ENCODE assay signal across 7 cellular contexts in the genomic region with DNA sequence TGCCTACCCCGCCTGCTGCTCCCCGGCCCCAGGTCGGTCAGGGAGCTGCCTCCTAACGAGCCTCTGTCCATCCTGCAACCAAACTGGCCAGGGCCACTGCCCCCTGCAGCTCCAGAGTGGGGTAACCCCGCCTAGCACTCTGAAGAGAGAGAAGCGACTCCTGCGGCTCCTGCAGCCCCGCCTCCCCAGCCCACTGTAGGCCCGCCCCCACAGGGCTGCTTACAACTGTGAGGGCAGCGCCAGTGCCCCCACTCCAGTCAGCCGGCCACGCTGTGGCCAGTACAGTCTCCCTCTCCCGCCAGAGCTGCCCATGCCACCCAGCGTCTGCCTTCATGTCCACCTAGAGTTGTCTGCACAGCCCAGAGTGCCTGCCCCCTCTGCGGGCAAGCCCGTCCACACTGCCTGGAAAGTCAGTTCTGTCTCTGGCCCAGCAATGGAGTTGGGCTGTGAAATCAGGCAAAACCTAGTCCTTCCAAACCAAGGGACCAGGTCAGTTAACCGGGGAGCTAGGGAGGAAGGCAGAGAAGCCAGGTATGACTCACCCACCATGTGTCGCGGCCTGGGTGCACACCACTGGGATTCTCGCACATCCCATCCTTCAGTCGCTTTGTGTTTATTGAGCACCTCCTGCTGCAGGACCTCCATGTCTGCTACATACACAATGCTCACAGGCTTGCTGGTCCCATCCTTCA. TPM values are rescaled to one million over a fixed set of nuclear protein-coding genes. Genes with fewer than 3 reads are reported as not detected.
DNase-seq lines count a peak whose midpoint lies in the region; ATAC-seq and TF ChIP-seq lines count a peak whose summit lies in the region.

No MANE protein-coding gene starts in this region.

- peak; percentile 35 for TF ChIP-seq CTCF in osteoblast (IDR thresholded peaks at IDR 0.05; ENCODE audit: extremely low read depth, low read depth, low read length)

- H3K27ac ChIP-seq in osteoblast (ENCODE audit: low read depth, low read length): peak overlapping the region; percentile 85

- no peaks in the 10 kb centered on the region for H3K9me3 ChIP-seq in osteoblast (ENCODE audit: low read depth, low read length)

- ATAC-seq in HG03139 (IDR thresholded peaks at IDR 0.05; ENCODE audit: unreplicated experiment) (no peak), HG03039 (IDR thresholded peaks at IDR 0.05; ENCODE audit: unreplicated experiment) (no peak)

- H3K36me3 ChIP-seq in H7 (replicated peaks; ENCODE audit: control insufficient read depth, insufficient read depth, low read length): no peaks in the 10 kb centered on the region; the same call in 1 of the 2 replicates
- no peaks in the 10 kb centered on the region for H3K36me3 ChIP-seq in osteoblast (ENCODE audit: insufficient read depth, low read length)

- H4K20me1 ChIP-seq in osteoblast (ENCODE audit: insufficient read depth, low read length): peaks cover 4% of the 10 kb centered on the region

- peaks cover 78% of the 10 kb centered on the region for H3K4me1 ChIP-seq in osteoblast (ENCODE audit: insufficient read depth, low read length)

- H3K4me3 ChIP-seq in H7 (ENCODE audit: insufficient read depth, low read depth, low read length): no peak overlapping the region
- peak overlapping the region; percentile 67 for H3K4me3 ChIP-seq in osteoblast (ENCODE audit: insufficient read depth, low read length)

- peak overlapping the region; percentile 82 for H3K4me2 ChIP-seq in osteoblast (ENCODE audit: insufficient read depth, low read length)

- DNase-seq in H7 (peak; percentile 96), SHP77 treated with DMSO at 0.1 percent for 48 hours (lab: John Stamatoyannopoulos, UW) (peak; percentile 23), fibroblast of peridontal ligament (ENCODE audit: extremely low read depth) (peak; percentile 54), osteoblast (ENCODE audit: insufficient read length, low spot score, missing footprints) (peak; percentile 97), NCI-H1930 (lab: John Stamatoyannopoulos, UW) (no peak)

- H3K27me3 ChIP-seq in H7 (ENCODE audit: control insufficient read depth, insufficient read depth, low read length) (no peaks in the 10 kb centered on the region), osteoblast (ENCODE audit: insufficient read depth, low read length) (no peaks in the 10 kb centered on the region)

- peaks cover 16% of the 10 kb centered on the region for H3K79me2 ChIP-seq in osteoblast (ENCODE audit: insufficient read depth, low read length)

- peak overlapping the region; percentile 85 for H2AFZ ChIP-seq in osteoblast (ENCODE audit: low read length)

RNA-seq across cellular contexts. Expression of gene UCN2, which starts 2.4 kb away (rescaled TPM):
- total RNA-seq in H7 (2014; rRNA removed; shearing (Covaris generic)): 0.15 and 0.69 TPM in 2 replicates
- 0.29 and 0.72 TPM in 2 replicates for total RNA-seq in osteoblast

RNA-seq across cellular contexts. Expression of gene PFKFB4, which starts 4.6 kb away (rescaled TPM):
- 11.4 and 22.0 TPM in 2 replicates for total RNA-seq in H7 (2014; rRNA removed; shearing (Covaris generic))
- total RNA-seq in osteoblast: 12.3 and 12.4 TPM in 2 replicates

RNA-seq across cellular contexts. Expression of gene COL7A1, which starts 33.9 kb away (rescaled TPM):
- 19.4 and 29.4 TPM in 2 replicates for total RNA-seq in H7 (2014; rRNA removed; shearing (Covaris generic))
- total RNA-seq in osteoblast: 12.7 and 21.4 TPM in 2 replicates

RNA-seq across cellular contexts. Expression of gene UQCRC1, which starts 48.3 kb away (rescaled TPM):
- total RNA-seq in H7 (2014; rRNA removed; shearing (Covaris generic)): 492 and 610 TPM in 2 replicates
- 299 and 308 TPM in 2 replicates for total RNA-seq in osteoblast

RNA-seq across cellular contexts. Expression of gene SHISA5, which starts 57.2 kb away (rescaled TPM):
- total RNA-seq in H7 (2014; rRNA removed; shearing (Covaris generic)): 195 and 200 TPM in 2 replicates
- total RNA-seq in osteoblast: 99.3 and 105 TPM in 2 replicates

Comparison
In these comparisons a context has a peak if more than half of its experiments do, and no peak if none do; other contexts are left out.
1. DNase-seq: peak in H7 (single experiment), SHP77 treated with DMSO at 0.1 percent for 48 hours (single experiment), fibroblast of peridontal ligament (single experiment) and osteoblast (single experiment); none in NCI-H1930 (0 of 2).